Comparison of ENCODE assay signal across 2 cellular contexts in genomic region chr7:158402471-158402870, GRCh38.
A peak's percentile ranks its signal among the peaks of the same experiment; 100 is the strongest.
TF ChIP-seq lines count a peak whose summit lies in the region.

No MANE protein-coding gene starts in this region.

TF ChIP-seq in A549, 52 proteins besides CTCF, POLR2A, EP300 and RAD21:
- TF ChIP-seq, protein P1, sequence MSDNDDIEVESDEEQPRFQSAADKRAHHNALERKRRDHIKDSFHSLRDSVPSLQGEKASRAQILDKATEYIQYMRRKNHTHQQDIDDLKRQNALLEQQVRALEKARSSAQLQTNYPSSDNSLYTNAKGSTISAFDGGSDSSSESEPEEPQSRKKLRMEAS (IDR thresholded peaks at IDR 0.05) = no peak
- peak; percentile 13 for TF ChIP-seq MAFK (IDR thresholded peaks at IDR 0.05; ENCODE audit: partially characterized antibody)
- TF ChIP-seq RFX5 (IDR thresholded peaks at IDR 0.05) = no peak
- TF ChIP-seq, protein P2, sequence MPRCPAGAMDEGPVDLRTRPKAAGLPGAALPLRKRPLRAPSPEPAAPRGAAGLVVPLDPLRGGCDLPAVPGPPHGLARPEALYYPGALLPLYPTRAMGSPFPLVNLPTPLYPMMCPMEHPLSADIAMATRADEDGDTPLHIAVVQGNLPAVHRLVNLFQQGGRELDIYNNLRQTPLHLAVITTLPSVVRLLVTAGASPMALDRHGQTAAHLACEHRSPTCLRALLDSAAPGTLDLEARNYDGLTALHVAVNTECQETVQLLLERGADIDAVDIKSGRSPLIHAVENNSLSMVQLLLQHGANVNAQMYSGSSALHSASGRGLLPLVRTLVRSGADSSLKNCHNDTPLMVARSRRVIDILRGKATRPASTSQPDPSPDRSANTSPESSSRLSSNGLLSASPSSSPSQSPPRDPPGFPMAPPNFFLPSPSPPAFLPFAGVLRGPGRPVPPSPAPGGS (IDR thresholded peaks at IDR 0.05) = no peak

TF ChIP-seq in H1, 55 proteins besides CTCF, POLR2A, EP300 and RAD21:
- no peak for TF ChIP-seq ZNF274 (IDR thresholded peaks at IDR 0.05; ENCODE audit: borderline replicate concordance, extremely low read depth, low read length)
- TF ChIP-seq CHD7 (IDR thresholded peaks at IDR 0.05; ENCODE audit: insufficient replicate concordance, low read length) = no peak
- TF ChIP-seq GABPA (IDR thresholded peaks at IDR 0.05; ENCODE audit: borderline replicate concordance, insufficient read depth, low read length) = no peak
- no peak for TF ChIP-seq SRF (IDR thresholded peaks at IDR 0.05; ENCODE audit: low read depth, low read length)
- no peak for TF ChIP-seq JUND (IDR thresholded peaks at IDR 0.05; ENCODE audit: low read length)
- TF ChIP-seq CREB1 (IDR thresholded peaks at IDR 0.05) = no peak
